In genomic region chr5:139392678-139393496, GRCh38 we compare ENCODE assay signal across 9 cellular contexts. TPM values are rescaled to one million over a fixed set of nuclear protein-coding genes. Genes with fewer than 3 reads are reported as not detected.
DNase-seq lines count a peak whose midpoint lies in the region; ATAC-seq and TF ChIP-seq lines count a peak whose summit lies in the region.
"Had no signal": no experiment of that assay in that cellular context is flagged by ENCODE, and none has a peak within 500 bp of the region (broad histone marks: within the 10 kb centered on the region; RNA-seq: fewer than 3 reads in every experiment).

No MANE protein-coding gene starts in this region.

- H3K56ac ChIP-seq in H9 (ENCODE audit: insufficient read length, low read depth, low read length): no peak overlapping the region

- H2BK120ac ChIP-seq in H9 (ENCODE audit: low read depth, low read length, poor library complexity, severe bottlenecking): no peak overlapping the region

- H4K8ac ChIP-seq in H9 (replicated peaks; ENCODE audit: insufficient read length, low read depth, low read length): no peak overlapping the region

- H2BK20ac ChIP-seq in H9 (ENCODE audit: low read depth, low read length, poor library complexity, severe bottlenecking): no peak overlapping the region

- ATAC-seq in mucosa of descending colon: peak; percentile 77
- peak; percentile 80 for ATAC-seq in stimulated activated effector memory CD8-positive, alpha-beta T cell treated with anti-CD3 and anti-CD28 coated beads, Interleukin-12 subunit alpha, Interleukin-12 subunit beta, amount 100 ng/mL, for 72 hours

- no peak overlapping the region for H2BK12ac ChIP-seq in H9 (ENCODE audit: insufficient read length, low read depth, low read length)

- H3K14ac ChIP-seq in H9 (ENCODE audit: insufficient read depth, low read length): 0 out of 2 replicates have a peak overlapping the region, but pooled peaks have one; percentile 7

- H3K36me3 ChIP-seq in mucosa of descending colon (ENCODE audit: low read depth): no peaks in the 10 kb centered on the region

- H3K4ac ChIP-seq in H9 (ENCODE audit: low read depth, low read length): no peak overlapping the region

- H4K91ac ChIP-seq in H9 (ENCODE audit: insufficient read length, low read depth, low read length): no peak overlapping the region

- no peaks in the 10 kb centered on the region for H3K9me3 ChIP-seq in H9 (ENCODE audit: control insufficient read depth, low read depth, low read length)
- H3K9me3 ChIP-seq in mucosa of descending colon: no peaks in the 10 kb centered on the region

- H3K23ac ChIP-seq in H9 (ENCODE audit: insufficient read length, low read depth, low read length): no peak overlapping the region

- no peak overlapping the region for H4K5ac ChIP-seq in H9 (ENCODE audit: insufficient read length, low read depth, low read length)

- peak overlapping the region; percentile 85 for H3K4me2 ChIP-seq in H9 (ENCODE audit: insufficient read depth, insufficient read length, low read length)

- H3K9me3 Mint-ChIP-seq in H9: no peaks in the 10 kb centered on the region
- no peaks in the 10 kb centered on the region for H3K9me3 Mint-ChIP-seq in activated CD4-positive, alpha-beta T cell treated with anti-CD3 and anti-CD28 coated beads, Interleukin-2, amount 10 ng/mL, durations not matched to agents 24 days and 14 days
- no peaks in the 10 kb centered on the region for H3K9me3 Mint-ChIP-seq in stimulated activated effector memory CD8-positive, alpha-beta T cell treated with anti-CD3 and anti-CD28 coated beads, Interleukin-12 subunit alpha, Interleukin-12 subunit beta, amount 100 ng/mL, for 72 hours

- no peaks in the 10 kb centered on the region for H3K79me2 ChIP-seq in H9 (ENCODE audit: insufficient read depth, low read length)

- no peak overlapping the region for H2AFZ ChIP-seq in H9 (ENCODE audit: low read length)

- peaks cover 31% of the 10 kb centered on the region for H3K27me3 Mint-ChIP-seq in H9 (ENCODE audit: low read depth)
- H3K27me3 Mint-ChIP-seq in activated CD4-positive, alpha-beta T cell treated with anti-CD3 and anti-CD28 coated beads, Interleukin-2, amount 10 ng/mL, durations not matched to agents 24 days and 14 days: no peaks in the 10 kb centered on the region

- TF ChIP-seq CTCF in GM12875 (IDR thresholded peaks at IDR 0.05; ENCODE audit: borderline replicate concordance, insufficient read depth, low read depth, low read length): peak; percentile 99
- TF ChIP-seq CTCF in H9 (conservative IDR thresholded peaks at IDR 0.05): peak; percentile 83
- TF ChIP-seq CTCF in NB4 (IDR thresholded peaks at IDR 0.05; ENCODE audit: low read depth, low read length): peak; percentile 69
- TF ChIP-seq CTCF in mucosa of descending colon (IDR thresholded peaks at IDR 0.05): peak; percentile 33

- peaks cover 2% of the 10 kb centered on the region for H4K20me1 ChIP-seq in H9 (ENCODE audit: control insufficient read depth, insufficient read depth, insufficient read length)

- H3K4me3 ChIP-seq in GM12875 (ENCODE audit: low read depth, low read length) (peak overlapping the region; percentile 85), NB4 (ENCODE audit: low read depth, low read length) (peak overlapping the region; percentile 70), mucosa of descending colon (peak overlapping the region; percentile 32)

- WGBS in H9 (ENCODE audit: extremely low coverage, insufficient read length, low lambda C conversion rate): no CpG with 5 or more reads among the region's 77 CpGs

- peaks cover 26 to 53% of the 10 kb centered on the region in 2 experiments for H3K4me1 Mint-ChIP-seq in H9
- peaks cover 53% of the 10 kb centered on the region for H3K4me1 Mint-ChIP-seq in activated CD4-positive, alpha-beta T cell treated with anti-CD3 and anti-CD28 coated beads, Interleukin-2, amount 10 ng/mL, durations not matched to agents 24 days and 14 days
- H3K4me1 Mint-ChIP-seq in stimulated activated effector memory CD8-positive, alpha-beta T cell treated with anti-CD3 and anti-CD28 coated beads, Interleukin-12 subunit alpha, Interleukin-12 subunit beta, amount 100 ng/mL, for 72 hours: peaks cover 75% of the 10 kb centered on the region

- H3K27ac ChIP-seq in H9 (ENCODE audit: insufficient read length, low read depth, low read length): no peak overlapping the region

- H3K4me3 Mint-ChIP-seq in H9: peak overlapping the region; percentile 79 to 88
- H3K4me3 Mint-ChIP-seq in activated CD4-positive, alpha-beta T cell treated with anti-CD3 and anti-CD28 coated beads, Interleukin-2, amount 10 ng/mL, durations not matched to agents 24 days and 14 days: peak overlapping the region; percentile 99
- peak overlapping the region; percentile 99 for H3K4me3 Mint-ChIP-seq in stimulated activated effector memory CD8-positive, alpha-beta T cell treated with anti-CD3 and anti-CD28 coated beads, Interleukin-12 subunit alpha, Interleukin-12 subunit beta, amount 100 ng/mL, for 72 hours

- no peak overlapping the region for H2BK15ac ChIP-seq in H9 (ENCODE audit: low read depth, low read length)

- peak overlapping the region; percentile 53 for H3K18ac ChIP-seq in H9 (ENCODE audit: insufficient read length, low read depth, low read length)

- H3K23me2 ChIP-seq in H9 (ENCODE audit: insufficient read length, low read depth, low read length, poor library complexity, severe bottlenecking): peaks cover 22% of the 10 kb centered on the region

- peak; percentile 91 for DNase-seq in H9
- DNase-seq in NB4 (ENCODE audit: low read depth): peak; percentile 96
- DNase-seq in activated CD4-positive, alpha-beta T cell treated with anti-CD3 and anti-CD28 coated beads, Interleukin-2, amount 10 ng/mL, durations not matched to agents 24 days and 14 days: peak; percentile 96
- DNase-seq in ecto neural progenitor cell (ENCODE audit: low spot score): peak; percentile 86
- peak; percentile 83 to 92 (median 90) for DNase-seq in mucosa of descending colon
- peak; percentile 85 to 96 for DNase-seq in stimulated activated effector memory CD8-positive, alpha-beta T cell treated with anti-CD3 and anti-CD28 coated beads, Interleukin-12 subunit alpha, Interleukin-12 subunit beta, amount 100 ng/mL, for 72 hours (ENCODE audit: low spot score in 2 of 2)
- DNase-seq in middle frontal gyrus (ENCODE audit: extremely low spot score, low spot score): no peak

- no peak overlapping the region for H2AK5ac ChIP-seq in H9 (ENCODE audit: insufficient read length, low read length)

- peak; percentile 18 for TF ChIP-seq POLR2A in NB4 (IDR thresholded peaks at IDR 0.05; ENCODE audit: extremely low read depth, insufficient read length)

- H3K79me1 ChIP-seq in H9 (ENCODE audit: insufficient read depth, low read depth, low read length, poor library complexity, severe bottlenecking): no peaks in the 10 kb centered on the region

- H3K4me1 ChIP-seq in H9 (ENCODE audit: insufficient read depth, low read length) (peaks cover 7% of the 10 kb centered on the region; the same call in 1 of the 2 replicates), mucosa of descending colon (ENCODE audit: low read depth) (peaks cover 48% of the 10 kb centered on the region)

- no peak overlapping the region for H2BK5ac ChIP-seq in H9 (ENCODE audit: insufficient read length, low read length)

- peaks cover 8% of the 10 kb centered on the region for H3K27me3 ChIP-seq in H9 (ENCODE audit: insufficient read depth, low read length)

- H3K27ac Mint-ChIP-seq in H9: peak overlapping the region in 1 of 3 experiments; percentile 87; a peak in 1 of 7 replicates
- H3K27ac Mint-ChIP-seq in activated CD4-positive, alpha-beta T cell treated with anti-CD3 and anti-CD28 coated beads, Interleukin-2, amount 10 ng/mL, durations not matched to agents 24 days and 14 days: peak overlapping the region; percentile 97
- H3K27ac Mint-ChIP-seq in stimulated activated effector memory CD8-positive, alpha-beta T cell treated with anti-CD3 and anti-CD28 coated beads, Interleukin-12 subunit alpha, Interleukin-12 subunit beta, amount 100 ng/mL, for 72 hours: peak overlapping the region; percentile 99

- intact Hi-C loops in activated CD4-positive, alpha-beta T cell treated with anti-CD3 and anti-CD28 coated beads, Interleukin-2, amount 10 ng/mL, durations not matched to agents 24 days and 14 days (cut with micrococcal nuclease): loop anchor here (1.0 to 5.0 kb wide), 5 partner anchors 11 to 928 kb away; partner anchors contain the start of genes EGR1, PAIP2 and SPATA24
- intact Hi-C loops in mucosa of descending colon (cut with DNase I, micrococcal nuclease): no loop called here

- H3T11ph ChIP-seq in H9 (ENCODE audit: low read length): no peak overlapping the region

- no peak overlapping the region for H3K9ac ChIP-seq in H9 (ENCODE audit: extremely low read depth, insufficient read length, low read length)

- H3K36me3 Mint-ChIP-seq in H9 (ENCODE audit: insufficient read depth in 1 of 3, low read depth in 3 of 3): peaks cover 0 to 6% (median 0%) of the 10 kb centered on the region in 3 experiments; a peak in 5 of 7 replicates
- peaks cover 23% of the 10 kb centered on the region for H3K36me3 Mint-ChIP-seq in activated CD4-positive, alpha-beta T cell treated with anti-CD3 and anti-CD28 coated beads, Interleukin-2, amount 10 ng/mL, durations not matched to agents 24 days and 14 days (ENCODE audit: low read depth)
- peaks cover 68% of the 10 kb centered on the region for H3K36me3 Mint-ChIP-seq in stimulated activated effector memory CD8-positive, alpha-beta T cell treated with anti-CD3 and anti-CD28 coated beads, Interleukin-12 subunit alpha, Interleukin-12 subunit beta, amount 100 ng/mL, for 72 hours

RNA-seq across cellular contexts. Expression of gene PROB1, which starts 2.0 kb away (rescaled TPM):
- total RNA-seq in H9 (2021) (3.3 and 3.4 TPM in 2 replicates), mucosa of descending colon (under 1 TPM; 0.58 to 0.98 (median 0.94) TPM)
- total RNA-seq in activated CD4-positive, alpha-beta T cell treated with anti-CD3 and anti-CD28 coated beads, Interleukin-2, amount 10 ng/mL, durations not matched to agents 24 days and 14 days: 8.4 and 9.2 TPM in 2 replicates

RNA-seq across cellular contexts. Expression of gene MZB1, which starts 3.2 kb away (rescaled TPM):
- total RNA-seq in H9 (2021) (0.31 and 0.48 TPM in 2 replicates), mucosa of descending colon (10 to 100 TPM in 2 of 3 donors, 1 to 10 TPM in 1; 5.6 to 23.7 (median 10.2) TPM)
- 28.3 and 29.1 TPM in 2 replicates for total RNA-seq in activated CD4-positive, alpha-beta T cell treated with anti-CD3 and anti-CD28 coated beads, Interleukin-2, amount 10 ng/mL, durations not matched to agents 24 days and 14 days

RNA-seq across cellular contexts. Expression of gene SLC23A1, which starts 9.8 kb away (rescaled TPM):
- not detected in 2 replicates for total RNA-seq in H9 (2021)
- 1.8 and 2.1 TPM in 2 replicates for total RNA-seq in activated CD4-positive, alpha-beta T cell treated with anti-CD3 and anti-CD28 coated beads, Interleukin-2, amount 10 ng/mL, durations not matched to agents 24 days and 14 days
- 1 to 10 TPM; 2.5 to 9.0 (median 5.1) TPM for total RNA-seq in mucosa of descending colon
- total RNA-seq: subcutaneous adipose tissue had no signal

RNA-seq across cellular contexts. Expression of gene SPATA24, which starts 11.0 kb away (rescaled TPM):
- 12.9 and 13.0 TPM in 2 replicates for total RNA-seq in H9 (2021)
- 4.2 TPM in 2 replicates for total RNA-seq in activated CD4-positive, alpha-beta T cell treated with anti-CD3 and anti-CD28 coated beads, Interleukin-2, amount 10 ng/mL, durations not matched to agents 24 days and 14 days
- total RNA-seq in mucosa of descending colon: 1 to 10 TPM; 3.0 to 4.5 (median 3.4) TPM

RNA-seq across cellular contexts. Expression of gene DNAJC18, which starts 46.4 kb away (rescaled TPM):
- total RNA-seq in H9 (2021) (25.4 and 26.5 TPM in 2 replicates), mucosa of descending colon (10 to 100 TPM in 1 of 3 donors, 1 to 10 TPM in 2; 4.2 to 10.3 (median 5.1) TPM)
- 34.2 and 38.6 TPM in 2 replicates for total RNA-seq in activated CD4-positive, alpha-beta T cell treated with anti-CD3 and anti-CD28 coated beads, Interleukin-2, amount 10 ng/mL, durations not matched to agents 24 days and 14 days

Comparison
In these comparisons a context has a peak if more than half of its experiments do, and no peak if none do; other contexts are left out.
1. H3K4me3 ChIP-seq: peak in every context shown above with its lines; median percentile 85 in GM12875; 70 in NB4; 32 in mucosa of descending colon.
2. CTCF ChIP-seq: peak in every context shown above with its lines; median percentile 99 in GM12875; 83 in H9; 69 in NB4; 33 in mucosa of descending colon.